Comparison of ENCODE assay signal across 8 cellular contexts in the genomic region with DNA sequence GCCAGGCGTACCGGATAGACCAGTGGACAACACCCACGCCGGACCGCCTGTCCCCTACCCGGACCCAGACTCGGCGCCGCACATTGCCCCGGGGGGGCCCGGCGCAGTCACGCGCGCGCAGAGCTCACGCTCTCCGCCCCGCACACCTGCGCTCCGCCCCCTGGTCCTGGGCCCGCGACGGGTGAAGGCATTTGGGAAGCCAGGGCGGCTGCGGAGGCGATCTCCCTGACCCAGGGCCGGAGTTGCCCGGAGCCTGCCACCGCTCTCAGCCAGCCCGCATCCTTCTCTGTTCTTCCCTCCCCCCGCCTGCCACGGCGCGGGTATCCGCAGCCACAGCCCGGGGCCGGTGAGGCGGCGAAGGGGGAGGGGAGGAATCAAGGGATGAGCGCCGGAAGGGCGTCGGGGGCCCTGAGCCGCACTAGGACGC. TPM values are rescaled to one million over a fixed set of nuclear protein-coding genes. Genes with fewer than 3 reads are reported as not detected.
DNase-seq lines count a peak whose midpoint lies in the region; ATAC-seq and TF ChIP-seq lines count a peak whose summit lies in the region.

No MANE protein-coding gene starts in this region.

- peak overlapping the region; percentile 85 for H3K4me3 ChIP-seq in GM12864 (ENCODE audit: low read depth, low read length)
- H3K4me3 ChIP-seq in HFF-Myc (replicated peaks; ENCODE audit: low read depth, low read length): peak overlapping the region; percentile 95
- peak overlapping the region; percentile 59 to 94 (median 86) for H3K4me3 ChIP-seq in heart right ventricle
- H3K4me3 ChIP-seq in sigmoid colon: peak overlapping the region; percentile 72 to 88 (median 80)

- no peak for TF ChIP-seq POLR2A in sigmoid colon (IDR thresholded peaks at IDR 0.05)

- intact Hi-C loops in heart right ventricle (cut with DNase I) (no loop called here), sigmoid colon (cut with DNase I) (no loop called here)

- DNase-seq in GM12864 (ENCODE audit: low read depth): no peak
- no peak for DNase-seq in HFF-Myc (ENCODE audit: extremely low read depth, low read depth)
- peak; percentile 47 for DNase-seq in OCI-M1 (lab: John Stamatoyannopoulos, UW)
- DNase-seq in activated gamma-delta T cell treated with anti-CD3 and anti-CD28 coated beads, Interleukin-2, amount 50 U/mL, for 16 hours (ENCODE audit: low read depth): peak; percentile 34
- DNase-seq in heart right ventricle: peak in 1 of 2 donors; percentile 42
- no peak for DNase-seq in sigmoid colon
- no peak for DNase-seq in NCI-H1694 (lab: John Stamatoyannopoulos, UW)
- DNase-seq in mucosa of gallbladder (ENCODE audit: low spot score): no peak

- H3K27ac ChIP-seq in heart right ventricle: peak overlapping the region in 6 of 10 donors; percentile 79 to 89 (median 86)
- H3K27ac ChIP-seq in sigmoid colon: peak overlapping the region; percentile 75 to 84 (median 77)

- TF ChIP-seq CTCF in GM12864 (IDR thresholded peaks at IDR 0.05; ENCODE audit: low read depth, low read length, missing control alignments) (no peak), HFF-Myc (IDR thresholded peaks at IDR 0.05; ENCODE audit: low read depth, low read length, missing control alignments) (no peak), heart right ventricle (IDR thresholded peaks at IDR 0.05) (no peak), sigmoid colon (IDR thresholded peaks at IDR 0.05) (no peak)

- TF ChIP-seq EP300 in sigmoid colon (IDR thresholded peaks at IDR 0.05): no peak

- peaks cover 7 to 54% (median 31%) of the 10 kb centered on the region in 9 donors for H3K4me1 ChIP-seq in heart right ventricle
- peaks cover 0 to 42% (median 30%) of the 10 kb centered on the region in 4 donors for H3K4me1 ChIP-seq in sigmoid colon

- peak; percentile 3 to 63 (median 17) for ATAC-seq in heart right ventricle

- H3K27me3 ChIP-seq in heart right ventricle (peaks cover 0 to 3% (median 0%) of the 10 kb centered on the region in 7 donors), sigmoid colon (peaks cover 0 to 17% (median 7%) of the 10 kb centered on the region in 3 donors)

- H3K9me3 ChIP-seq in heart right ventricle (no peaks in the 10 kb centered on the region), sigmoid colon (no peaks in the 10 kb centered on the region)

- 0 to 1% methylated on average over 41 to 46 of the region's 46 CpGs for WGBS in heart right ventricle, 2 donors
- 1% methylated on average over 46 of the region's 46 CpGs for WGBS in sigmoid colon, 2 donors

- H3K36me3 ChIP-seq in heart right ventricle (peaks cover 0 to 40% (median 0%) of the 10 kb centered on the region in 9 donors), sigmoid colon (peaks cover 0 to 8% (median 3%) of the 10 kb centered on the region in 4 donors)

RNA-seq across cellular contexts. Expression of a gene that starts 0.5 kb away (rescaled TPM):
- 1 to 10 TPM in 2 of 10 donors, under 1 TPM in 8; 0.33 to 1.3 (median 0.51) TPM for total RNA-seq in heart right ventricle
- 1 to 10 TPM; 2.6 to 3.2 TPM for polyA plus RNA-seq in heart right ventricle
- total RNA-seq in sigmoid colon: 1 to 10 TPM in 3 of 4 donors, under 1 TPM in 1; 0.99 to 6.1 (median 2.1) TPM
- 10 to 100 TPM in 1 of 3 donors, 1 to 10 TPM in 2; 2.4 to 10.5 (median 3.5) TPM for polyA plus RNA-seq in sigmoid colon
- 10.2 TPM for total RNA-seq in mucosa of gallbladder

RNA-seq across cellular contexts. Expression of a gene that starts 0.6 kb away (rescaled TPM):
- total RNA-seq in heart right ventricle (10 to 100 TPM; 30.9 to 43.0 (median 32.7) TPM), sigmoid colon (10 to 100 TPM; 32.4 to 51.5 (median 38.2) TPM), mucosa of gallbladder (43.3 TPM)
- polyA plus RNA-seq in heart right ventricle (10 to 100 TPM; 27.7 to 38.2 TPM), sigmoid colon (10 to 100 TPM; 33.0 to 51.1 (median 37.7) TPM)

RNA-seq across cellular contexts. Expression of a gene that starts 13.9 kb away (rescaled TPM):
- total RNA-seq in heart right ventricle: 1 to 10 TPM; 1.2 to 6.5 (median 2.6) TPM
- polyA plus RNA-seq in heart right ventricle: 1 to 10 TPM; 2.9 to 6.8 TPM
- total RNA-seq in sigmoid colon: 10 to 100 TPM; 12.1 to 31.3 (median 20.3) TPM
- polyA plus RNA-seq in sigmoid colon: 10 to 100 TPM in 1 of 3 donors, 1 to 10 TPM in 2; 3.0 to 22.6 (median 4.4) TPM
- 62.0 TPM for total RNA-seq in mucosa of gallbladder

RNA-seq across cellular contexts. Expression of a gene that starts 18.5 kb away (rescaled TPM):
- total RNA-seq in heart right ventricle: 10 to 100 TPM; 27.3 to 93.2 (median 46.9) TPM
- 10 to 100 TPM; 28.4 to 48.6 TPM for polyA plus RNA-seq in heart right ventricle
- 10 to 100 TPM; 14.4 to 26.9 (median 19.8) TPM for total RNA-seq in sigmoid colon
- 100 to 1,000 TPM in 1 of 3 donors, 10 to 100 TPM in 2; 54.1 to 105 (median 78.0) TPM for polyA plus RNA-seq in sigmoid colon
- total RNA-seq in mucosa of gallbladder: 85.9 TPM

RNA-seq across cellular contexts. Expression of a gene that starts 44.8 kb away (rescaled TPM):
- total RNA-seq in heart right ventricle (10 to 100 TPM; 10.8 to 21.9 (median 13.4) TPM), sigmoid colon (1 to 10 TPM; 3.3 to 7.8 (median 3.8) TPM), mucosa of gallbladder (24.2 TPM)
- polyA plus RNA-seq in heart right ventricle (10 to 100 TPM; 13.7 to 27.3 TPM), sigmoid colon (1 to 10 TPM; 1.2 to 7.0 (median 2.4) TPM)

Comparison
In these comparisons a context has a peak if more than half of its experiments do, and no peak if none do; other contexts are left out.
1. DNase-seq: peak in OCI-M1 (single experiment) and activated gamma-delta T cell treated with anti-CD3 and anti-CD28 coated beads, Interleukin-2, amount 50 U/mL, for 16 hours (single experiment); none in GM12864 (single experiment), HFF-Myc (single experiment), sigmoid colon (single experiment), NCI-H1694 (single experiment) and mucosa of gallbladder (single experiment).
2. Peak in every context shown above with its lines, with median percentiles within 50 percentile points of each other: H3K4me3 ChIP-seq.